In genomic region chr2:65227471-65228248, GRCh38 we compare ENCODE assay signal across 8 cellular contexts. TPM values are rescaled to one million over a fixed set of nuclear protein-coding genes. Genes with fewer than 3 reads are reported as not detected.
DNase-seq lines count a peak whose midpoint lies in the region; ATAC-seq and TF ChIP-seq lines count a peak whose summit lies in the region.

TSS of gene ACTR2 (plus strand) at chr2:65227831. CDS start at chr2:65227910, 79 bp downstream.

- no peaks in the 10 kb centered on the region for H3K9me3 ChIP-seq in DOHH2 (ENCODE audit: control insufficient read depth, insufficient read depth, low read length)
- no peaks in the 10 kb centered on the region for H3K9me3 ChIP-seq in naive thymus-derived CD4-positive, alpha-beta T cell (ENCODE audit: control insufficient read depth in 2 of 3, low read length in 3 of 3)

- peak within 1 kb of the TSS; percentile 94 for H3K27ac Mint-ChIP-seq in GM23338
- peak within 1 kb of the TSS; percentile 97 to 99 (median 98) for H3K27ac Mint-ChIP-seq in naive thymus-derived CD4-positive, alpha-beta T cell
- peak within 1 kb of the TSS; percentile 98 for H3K27ac Mint-ChIP-seq in stimulated activated naive B cell treated with anti-CD40 and anti-IgM and Interleukin-4, amounts not matched to agents 10 μg/mL and 1 μg/mL and 100 μg/mL, for 72 hours

- H3K36me3 ChIP-seq in DOHH2 (ENCODE audit: control insufficient read depth, low read length) (peaks cover 56% of the 10 kb centered on the region), GM23338 (ENCODE audit: insufficient read depth) (no peaks in the 10 kb centered on the region)
- peaks cover 0 to 8% (median 0%) of the 10 kb centered on the region in 3 experiments for H3K36me3 ChIP-seq in naive thymus-derived CD4-positive, alpha-beta T cell (ENCODE audit: control insufficient read depth in 2 of 3, insufficient read depth in 3 of 3, low read length in 3 of 3)

- POLR2A ChIA-PET in naive thymus-derived CD4-positive, alpha-beta T cell (lab: Charles Lee) = interaction anchor here (0.6 to 2.9 kb wide), 17 partner anchors 8 to 1638 kb away, joined by 3 to 24 read pairs (median 3); partner anchors contain the start of genes AFTPH, CEP68, MDH1 and RAB1A

- H3K9me2 ChIP-seq in DOHH2 (replicated peaks; ENCODE audit: control insufficient read depth, low read length) (no peaks in the 10 kb centered on the region), GM23338 (ENCODE audit: insufficient read depth) (no peaks in the 10 kb centered on the region)

- peaks cover 41% of the 10 kb centered on the region for H3K4me1 ChIP-seq in DOHH2 (ENCODE audit: control insufficient read depth, low read length)
- peaks cover 21% of the 10 kb centered on the region for H3K4me1 ChIP-seq in GM23338 (ENCODE audit: insufficient read depth)
- H3K4me1 ChIP-seq in naive thymus-derived CD4-positive, alpha-beta T cell (ENCODE audit: control insufficient read depth in 2 of 2, insufficient read depth in 2 of 2, low read length in 2 of 2) = peaks cover 25 to 38% of the 10 kb centered on the region in 2 donors

- peak within 1 kb of the TSS; percentile 97 for H2AFZ ChIP-seq in GM23338

- peaks cover 7% of the 10 kb centered on the region for H3F3A ChIP-seq in DOHH2 (ENCODE audit: control insufficient read depth, insufficient read depth)
- H3F3A ChIP-seq in GM23338 (replicated peaks; ENCODE audit: low read depth) = no peaks in the 10 kb centered on the region

- H4K20me1 ChIP-seq in DOHH2 (ENCODE audit: control insufficient read depth, insufficient read depth, low read depth, low read length) = peaks cover 14% of the 10 kb centered on the region; the same call in 1 of the 2 replicates
- peaks cover 31% of the 10 kb centered on the region for H4K20me1 ChIP-seq in GM23338 (replicated peaks; ENCODE audit: insufficient read depth)

- no peaks in the 10 kb centered on the region for H3K36me3 Mint-ChIP-seq in GM23338 (ENCODE audit: low read depth)
- peaks cover 2 to 17% (median 9%) of the 10 kb centered on the region in 5 donors for H3K36me3 Mint-ChIP-seq in naive thymus-derived CD4-positive, alpha-beta T cell
- H3K36me3 Mint-ChIP-seq in stimulated activated naive B cell treated with anti-CD40 and anti-IgM and Interleukin-4, amounts not matched to agents 10 μg/mL and 1 μg/mL and 100 μg/mL, for 72 hours = peaks cover 18 to 23% of the 10 kb centered on the region in 2 donors

- no peaks in the 10 kb centered on the region; the same call in 2 of the 3 replicates for H3K9me3 Mint-ChIP-seq in GM23338
- H3K9me3 Mint-ChIP-seq in naive thymus-derived CD4-positive, alpha-beta T cell = peaks cover 0 to 2% (median 0%) of the 10 kb centered on the region in 11 donors
- H3K9me3 Mint-ChIP-seq in stimulated activated naive B cell treated with anti-CD40 and anti-IgM and Interleukin-4, amounts not matched to agents 10 μg/mL and 1 μg/mL and 100 μg/mL, for 72 hours = no peaks in the 10 kb centered on the region

- ATAC-seq in GM23338 = peak; percentile 95
- ATAC-seq in naive thymus-derived CD4-positive, alpha-beta T cell = peak; percentile 97
- peak; percentile 89 to 92 for ATAC-seq in stimulated activated naive B cell treated with anti-CD40 and anti-IgM and Interleukin-4, amounts not matched to agents 10 μg/mL and 1 μg/mL and 100 μg/mL, for 72 hours (replicated peaks)

- H3K4me2 ChIP-seq in DOHH2 (ENCODE audit: low read length) (peak within 1 kb of the TSS; percentile 81), GM23338 (peak within 1 kb of the TSS; percentile 91)

- peaks cover 10% of the 10 kb centered on the region for H3K4me1 Mint-ChIP-seq in GM23338
- peaks cover 24 to 54% (median 44%) of the 10 kb centered on the region in 7 donors for H3K4me1 Mint-ChIP-seq in naive thymus-derived CD4-positive, alpha-beta T cell
- H3K4me1 Mint-ChIP-seq in stimulated activated naive B cell treated with anti-CD40 and anti-IgM and Interleukin-4, amounts not matched to agents 10 μg/mL and 1 μg/mL and 100 μg/mL, for 72 hours = peaks cover 9 to 23% of the 10 kb centered on the region in 2 donors

- H3K4me3 Mint-ChIP-seq in GM23338 = peak within 1 kb of the TSS; percentile 98
- peak within 1 kb of the TSS; percentile 95 to 100 (median 98) for H3K4me3 Mint-ChIP-seq in naive thymus-derived CD4-positive, alpha-beta T cell
- peak within 1 kb of the TSS; percentile 88 to 92 for H3K4me3 Mint-ChIP-seq in stimulated activated naive B cell treated with anti-CD40 and anti-IgM and Interleukin-4, amounts not matched to agents 10 μg/mL and 1 μg/mL and 100 μg/mL, for 72 hours

- H3K27me3 ChIP-seq in DOHH2 (ENCODE audit: control insufficient read depth, low read length) = no peaks in the 10 kb centered on the region
- H3K27me3 ChIP-seq in GM23338 (ENCODE audit: insufficient read depth) = no peaks in the 10 kb centered on the region
- no peaks in the 10 kb centered on the region for H3K27me3 ChIP-seq in naive thymus-derived CD4-positive, alpha-beta T cell (ENCODE audit: control insufficient read depth in 2 of 2, insufficient read depth in 2 of 2, low read length in 2 of 2)

- CTCF ChIA-PET in naive thymus-derived CD4-positive, alpha-beta T cell (lab: Charles Lee) = interaction anchor here (0.7 to 0.9 kb wide), 3 partner anchors 41 to 98 kb away, joined by 3 to 5 read pairs (median 3); partner anchors contain the start of gene RAB1A

- H3K27ac ChIP-seq in DOHH2 (ENCODE audit: low read depth, low read length) = peak within 1 kb of the TSS; percentile 97
- peak within 1 kb of the TSS; percentile 81 for H3K27ac ChIP-seq in GM23338 (ENCODE audit: low read depth)
- H3K27ac ChIP-seq in naive thymus-derived CD4-positive, alpha-beta T cell (ENCODE audit: low read depth, low read length) = peak within 1 kb of the TSS; percentile 97

- DNase-seq in GM23338 (ENCODE audit: low spot score) (peak; percentile 97), LHCN-M2 (ENCODE audit: low read depth) (peak; percentile 94), RPMI8226 (peak; percentile 97), fibroblast of gingiva (ENCODE audit: low read depth) (peak; percentile 97)
- peak; percentile 88 to 91 for DNase-seq in activated T-helper 1 cell treated with anti-CD3 and anti-CD28 coated beads, Interleukin-2, amount 50 U/mL, for 16 hours (ENCODE audit: low read depth in 1 of 2, low spot score in 1 of 2)
- DNase-seq in naive thymus-derived CD4-positive, alpha-beta T cell = peak; percentile 86 to 94 (median 93)
- DNase-seq in stimulated activated naive B cell treated with anti-CD40 and anti-IgM and Interleukin-4, amounts not matched to agents 10 μg/mL and 1 μg/mL and 100 μg/mL, for 72 hours = peak; percentile 95

- H3K79me2 ChIP-seq in DOHH2 (ENCODE audit: control insufficient read depth, low read length) = peaks cover 80% of the 10 kb centered on the region
- H3K79me2 ChIP-seq in GM23338 (replicated peaks; ENCODE audit: insufficient read depth) = peaks cover 60% of the 10 kb centered on the region

- H3K4me3 ChIP-seq in DOHH2 (ENCODE audit: low read length) = peak within 1 kb of the TSS; percentile 96
- peak within 1 kb of the TSS; percentile 96 for H3K4me3 ChIP-seq in GM23338
- H3K4me3 ChIP-seq in naive thymus-derived CD4-positive, alpha-beta T cell (ENCODE audit: low read length) = peak within 1 kb of the TSS; percentile 99

- H3K27me3 Mint-ChIP-seq in GM23338 (ENCODE audit: insufficient read depth, low read depth, poor library complexity) = peaks cover 7% of the 10 kb centered on the region
- H3K27me3 Mint-ChIP-seq in naive thymus-derived CD4-positive, alpha-beta T cell = no peaks in the 10 kb centered on the region
- H3K27me3 Mint-ChIP-seq in stimulated activated naive B cell treated with anti-CD40 and anti-IgM and Interleukin-4, amounts not matched to agents 10 μg/mL and 1 μg/mL and 100 μg/mL, for 72 hours = no peaks in the 10 kb centered on the region

- intact Hi-C loops in naive thymus-derived CD4-positive, alpha-beta T cell (cut with micrococcal nuclease) = loop anchor here (1.0 to 5.0 kb wide), 18 partner anchors 13 to 1639 kb away; partner anchors contain the start of genes AFTPH (in 2 of the 2), CEP68 (in 2 of the 2), MDH1 (in 2 of the 2) and PELI1 (in 2 of the 2)

- TF ChIP-seq CTCF in DOHH2 (IDR thresholded peaks at IDR 0.05; ENCODE audit: low read depth, low read length, poor library complexity, severe bottlenecking) = no peak
- no peak for TF ChIP-seq CTCF in GM23338 (conservative IDR thresholded peaks at IDR 0.05; ENCODE audit: low read depth in 2 of 2)

TF ChIP-seq in GM23338, 12 proteins besides CTCF, POLR2A, EP300 and RAD21:
- TF ChIP-seq, protein P1, sequence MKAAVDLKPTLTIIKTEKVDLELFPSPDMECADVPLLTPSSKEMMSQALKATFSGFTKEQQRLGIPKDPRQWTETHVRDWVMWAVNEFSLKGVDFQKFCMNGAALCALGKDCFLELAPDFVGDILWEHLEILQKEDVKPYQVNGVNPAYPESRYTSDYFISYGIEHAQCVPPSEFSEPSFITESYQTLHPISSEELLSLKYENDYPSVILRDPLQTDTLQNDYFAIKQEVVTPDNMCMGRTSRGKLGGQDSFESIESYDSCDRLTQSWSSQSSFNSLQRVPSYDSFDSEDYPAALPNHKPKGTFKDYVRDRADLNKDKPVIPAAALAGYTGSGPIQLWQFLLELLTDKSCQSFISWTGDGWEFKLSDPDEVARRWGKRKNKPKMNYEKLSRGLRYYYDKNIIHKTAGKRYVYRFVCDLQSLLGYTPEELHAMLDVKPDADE (IDR thresholded peaks at IDR 0.05) = 0 out of 2 replicates have a peak, but pooled peaks have one; percentile 19
- TF ChIP-seq EZH2 (IDR thresholded peaks at IDR 0.05; ENCODE audit: low read depth, unreplicated experiment) (no peak), ZNF114 (CRISPR knock-in tag; IDR thresholded peaks at IDR 0.05) (no peak), CREB1 (CRISPR knock-in tag; IDR thresholded peaks at IDR 0.05; ENCODE audit: low read depth) (peak; percentile 80), POLR2AphosphoS5 (IDR thresholded peaks at IDR 0.05; ENCODE audit: low read depth) (peak; percentile 95)
TF ChIP-seq in GM23338: peak in this region for 3.

RNA-seq across cellular contexts. Expression of gene ACTR2, which starts in this region (rescaled TPM):
- total RNA-seq in GM23338 (2014; rRNA removed; shearing (Covaris generic)) = 87.6 and 95.8 TPM in 2 replicates
- polyA plus RNA-seq in GM23338 (2016; fragmentation: Nextera tagmentation; extraction: Ambion mirVana) = 69.8 and 73.6 TPM in 2 replicates
- total RNA-seq in LHCN-M2 (2014; rRNA removed) = 93.4 and 117 TPM in 2 replicates
- polyA plus RNA-seq in LHCN-M2 (2012) = 166 TPM
- 100 to 1,000 TPM; 180 to 435 (median 287) TPM for total RNA-seq in naive thymus-derived CD4-positive, alpha-beta T cell
- polyA plus RNA-seq in naive thymus-derived CD4-positive, alpha-beta T cell = 100 to 1,000 TPM; 233 to 237 TPM

Comparison
In these comparisons a context has a peak if more than half of its experiments do, and no peak if none do; other contexts are left out.
1. Peak in every context shown above with its lines: DNase-seq, ATAC-seq, H3K4me3 ChIP-seq and H3K27ac ChIP-seq.